ENCODE assay signal across 1 cellular context in genomic region chr11:110147965-110148709, GRCh38.
TF ChIP-seq lines count a peak whose summit lies in the region.

No MANE protein-coding gene starts in this region.

TF ChIP-seq in GM12878, 131 proteins besides CTCF, POLR2A, EP300 and RAD21 (continued from another document):
- TF ChIP-seq RELB (IDR thresholded peaks at IDR 0.05; ENCODE audit: low read depth) (no peak), NR2C2 (IDR thresholded peaks at IDR 0.05; ENCODE audit: borderline replicate concordance, control insufficient read depth, insufficient read length, low read depth) (no peak), TBL1XR1 (IDR thresholded peaks at IDR 0.05; ENCODE audit: low read depth, low read length) (no peak), EGR1 (IDR thresholded peaks at IDR 0.05; ENCODE audit: borderline replicate concordance in 1 of 2, low read depth in 2 of 2, low read length in 2 of 2) (no peak), POLR2AphosphoS5 (IDR thresholded peaks at IDR 0.05; ENCODE audit: low read length) (no peak), CEBPB (IDR thresholded peaks at IDR 0.05; ENCODE audit: borderline replicate concordance in 1 of 2, low read depth in 2 of 2, low read length in 2 of 2) (no peak)
